In genomic region chr10:80498039-80498832, GRCh38 we compare ENCODE assay signal across 9 cellular contexts. TPM values are rescaled to one million over a fixed set of nuclear protein-coding genes. Genes with fewer than 3 reads are reported as not detected.
A peak's percentile ranks its signal among the peaks of the same experiment; 100 is the strongest.
DNase-seq lines count a peak whose midpoint lies in the region; ATAC-seq and TF ChIP-seq lines count a peak whose summit lies in the region.
"Had no signal": no experiment of that assay in that cellular context is flagged by ENCODE, and none has a peak within 500 bp of the region (broad histone marks: within the 10 kb centered on the region; RNA-seq: fewer than 3 reads in every experiment).

No MANE protein-coding gene starts in this region.

- no peaks in the 10 kb centered on the region for H3K27me3 ChIP-seq in effector memory CD4-positive, alpha-beta T cell (replicated peaks; ENCODE audit: control insufficient read depth, insufficient read depth, low read length, poor library complexity, severe bottlenecking)
- no peaks in the 10 kb centered on the region for H3K27me3 ChIP-seq in vagina

- H3K4me3 ChIP-seq in effector memory CD4-positive, alpha-beta T cell (ENCODE audit: insufficient read depth, low read depth, low read length, poor library complexity, severe bottlenecking): peak overlapping the region; percentile 23
- H3K4me3 ChIP-seq in vagina: peak overlapping the region in 1 of 2 donors; percentile 4

- H3K9me3 ChIP-seq in effector memory CD4-positive, alpha-beta T cell (ENCODE audit: control insufficient read depth, low read length): no peaks in the 10 kb centered on the region
- no peaks in the 10 kb centered on the region for H3K9me3 ChIP-seq in vagina

- H3K4me1 ChIP-seq in effector memory CD4-positive, alpha-beta T cell (ENCODE audit: control insufficient read depth, insufficient read depth, low read length, poor library complexity, severe bottlenecking): peaks cover 92% of the 10 kb centered on the region
- H3K4me1 ChIP-seq in vagina: peaks cover 98% of the 10 kb centered on the region

- H3K27me3 Mint-ChIP-seq in natural killer cell treated with Interleukin-12 subunit alpha and Interleukin-12 subunit beta and Interleukin-15 and Interleukin-18, amount 100 ng/mL, for 72 hours: no peaks in the 10 kb centered on the region

- TF ChIP-seq CTCF in vagina (IDR thresholded peaks at IDR 0.05): no peak

- peak overlapping the region; percentile 84 to 95 for H3K27ac Mint-ChIP-seq in natural killer cell treated with Interleukin-12 subunit alpha and Interleukin-12 subunit beta and Interleukin-15 and Interleukin-18, amount 100 ng/mL, for 72 hours

- H3K4me3 Mint-ChIP-seq in natural killer cell treated with Interleukin-12 subunit alpha and Interleukin-12 subunit beta and Interleukin-15 and Interleukin-18, amount 100 ng/mL, for 72 hours: peak overlapping the region; percentile 63

- H3K36me3 ChIP-seq in effector memory CD4-positive, alpha-beta T cell (ENCODE audit: control insufficient read depth, insufficient read depth, low read length): peaks cover 20% of the 10 kb centered on the region
- H3K36me3 ChIP-seq in vagina: no peaks in the 10 kb centered on the region

- ATAC-seq in Right ventricle myocardium superior (ENCODE audit: poor library complexity) (peak; percentile 0), Right ventricle myocardium inferior (no peak)
- ATAC-seq in natural killer cell treated with Interleukin-12 subunit alpha and Interleukin-12 subunit beta and Interleukin-15 and Interleukin-18, amount 100 ng/mL, for 72 hours: peak; percentile 44 to 68

- peak overlapping the region; percentile 73 for H3K27ac ChIP-seq in effector memory CD4-positive, alpha-beta T cell (ENCODE audit: insufficient read depth, low read length, poor library complexity, severe bottlenecking)
- H3K27ac ChIP-seq in vagina: peak overlapping the region; percentile 91

- H3K36me3 Mint-ChIP-seq in natural killer cell treated with Interleukin-12 subunit alpha and Interleukin-12 subunit beta and Interleukin-15 and Interleukin-18, amount 100 ng/mL, for 72 hours: peaks cover 14% of the 10 kb centered on the region

- H3K9me3 Mint-ChIP-seq in natural killer cell treated with Interleukin-12 subunit alpha and Interleukin-12 subunit beta and Interleukin-15 and Interleukin-18, amount 100 ng/mL, for 72 hours: no peaks in the 10 kb centered on the region

- DNase-seq in Right ventricle myocardium superior (no peak), Right ventricle myocardium inferior (ENCODE audit: missing footprints) (no peak), vagina (ENCODE audit: extremely low spot score in 2 of 2) (no peak), HuH-7.5 (ENCODE audit: low spot score) (no peak), NCI-H510A treated with DMSO at 0.1 percent for 48 hours (lab: John Stamatoyannopoulos, UW) (no peak), AG08396 (ENCODE audit: low spot score) (no peak)
- no peak for DNase-seq in effector memory CD4-positive, alpha-beta T cell
- no peak for DNase-seq in natural killer cell treated with Interleukin-12 subunit alpha and Interleukin-12 subunit beta and Interleukin-15 and Interleukin-18, amount 100 ng/mL, for 72 hours (ENCODE audit: low spot score)
- DNase-seq: MM.1S had no signal

- TF ChIP-seq POLR2A in vagina (IDR thresholded peaks at IDR 0.05): no peak

- peaks cover 89 to 91% of the 10 kb centered on the region in 2 donors for H3K4me1 Mint-ChIP-seq in natural killer cell treated with Interleukin-12 subunit alpha and Interleukin-12 subunit beta and Interleukin-15 and Interleukin-18, amount 100 ng/mL, for 72 hours (ENCODE audit: low read depth in 2 of 2)

- intact Hi-C loops in Right ventricle myocardium superior (cut with DNase I) (no loop called here), Right ventricle myocardium inferior (cut with DNase I) (loop anchor here (2.0 kb wide), 1 partner anchor 43 kb away; the partner anchor contains the start of gene TSPAN14), vagina (cut with DNase I) (loop anchor here (5.0 kb wide), 1 partner anchor 36 kb away; no protein-coding TSS in a partner anchor)

RNA-seq across cellular contexts. Expression of gene SH2D4B, which starts 39.5 kb away (rescaled TPM):
- total RNA-seq in Right ventricle myocardium superior: not detected
- total RNA-seq in Right ventricle myocardium inferior: not detected
- under 1 TPM; 0.25 to 0.40 TPM for total RNA-seq in natural killer cell treated with Interleukin-12 subunit alpha and Interleukin-12 subunit beta and Interleukin-15 and Interleukin-18, amount 100 ng/mL, for 72 hours
- not detected for total RNA-seq in vagina

RNA-seq across cellular contexts. Expression of gene TSPAN14, which starts 44.1 kb away (rescaled TPM):
- total RNA-seq in Right ventricle myocardium superior (36.6 TPM), Right ventricle myocardium inferior (38.7 TPM), vagina (98.0 TPM)
- total RNA-seq in natural killer cell treated with Interleukin-12 subunit alpha and Interleukin-12 subunit beta and Interleukin-15 and Interleukin-18, amount 100 ng/mL, for 72 hours: 10 to 100 TPM; 56.5 to 76.6 TPM
